Comparison of ENCODE assay signal across 8 cellular contexts in genomic region chr3:66393486-66394260, GRCh38.
DNase-seq lines count a peak whose midpoint lies in the region; ATAC-seq and TF ChIP-seq lines count a peak whose summit lies in the region.

No MANE protein-coding gene starts in this region.

- H3K27ac Mint-ChIP-seq in activated T-cell treated with anti-CD3 and anti-CD28 coated beads, Interleukin-2, amount 50 U/mL, for 72 hours, result peak overlapping the region; percentile 93

- no peak for TF ChIP-seq CTCF in WERI-Rb-1 (IDR thresholded peaks at IDR 0.05; ENCODE audit: low read depth, low read length)

- no peaks in the 10 kb centered on the region for H3K9me3 Mint-ChIP-seq in activated T-cell treated with anti-CD3 and anti-CD28 coated beads, Interleukin-2, amount 50 U/mL, for 72 hours

- peaks cover 13 to 20% of the 10 kb centered on the region in 2 donors for H3K36me3 Mint-ChIP-seq in activated T-cell treated with anti-CD3 and anti-CD28 coated beads, Interleukin-2, amount 50 U/mL, for 72 hours (ENCODE audit: insufficient read depth in 2 of 2)

- peaks cover 14% of the 10 kb centered on the region for H3K36me3 ChIP-seq in WERI-Rb-1

- H3K27ac ChIP-seq in substantia nigra (ENCODE audit: low read depth, low read length, poor library complexity, severe bottlenecking) (peak overlapping the region; percentile 14), WERI-Rb-1 (no peak overlapping the region)

- peak; percentile 15 for DNase-seq in NCI-H2107 treated with DMSO at 0.1 percent for 48 hours (lab: John Stamatoyannopoulos, UW; ENCODE audit: unreplicated experiment)
- DNase-seq in NCI-H2107 (lab: John Stamatoyannopoulos, UW), result no peak
- DNase-seq in activated T-cell treated with anti-CD3 and anti-CD28 coated beads, Interleukin-2, amount 50 U/mL, for 72 hours, result peak; percentile 36 to 39
- DNase-seq in left ventricle myocardium superior, result no peak
- peak in 1 of 49 donors; percentile 15 for DNase-seq in substantia nigra (lab: John Stamatoyannopoulos, UW)
- no peak for DNase-seq in WERI-Rb-1
- no peak for DNase-seq in RKO (ENCODE audit: low spot score)

- peak overlapping the region; percentile 62 to 67 for H3K4me3 Mint-ChIP-seq in activated T-cell treated with anti-CD3 and anti-CD28 coated beads, Interleukin-2, amount 50 U/mL, for 72 hours

- no peaks in the 10 kb centered on the region for H3K27me3 Mint-ChIP-seq in activated T-cell treated with anti-CD3 and anti-CD28 coated beads, Interleukin-2, amount 50 U/mL, for 72 hours (ENCODE audit: low read depth)

- peaks cover 34% of the 10 kb centered on the region for H3K4me1 Mint-ChIP-seq in activated T-cell treated with anti-CD3 and anti-CD28 coated beads, Interleukin-2, amount 50 U/mL, for 72 hours (ENCODE audit: low read depth)

- ATAC-seq in HG03442 (IDR thresholded peaks at IDR 0.05; ENCODE audit: unreplicated experiment) (peak; percentile 93), left ventricle myocardium superior (peak; percentile 7)
- peak; percentile 77 to 82 for ATAC-seq in activated T-cell treated with anti-CD3 and anti-CD28 coated beads, Interleukin-2, amount 50 U/mL, for 72 hours (replicated peaks in 1 of 2)

- intact Hi-C loops in left ventricle myocardium superior (cut with micrococcal nuclease), result no loop called here

- no peak overlapping the region for H3K4me3 ChIP-seq in WERI-Rb-1 (ENCODE audit: low read depth, low read length)

- H3K27me3 ChIP-seq in WERI-Rb-1 (ENCODE audit: insufficient read depth, low read depth, severe bottlenecking), result no peaks in the 10 kb centered on the region

- H3K9me3 ChIP-seq in WERI-Rb-1 (ENCODE audit: severe bottlenecking), result no peaks in the 10 kb centered on the region

Comparison
In these comparisons a context has a peak if more than half of its experiments do, and no peak if none do; other contexts are left out.
1. DNase-seq: peak in NCI-H2107 treated with DMSO at 0.1 percent for 48 hours (single experiment) and activated T-cell treated with anti-CD3 and anti-CD28 coated beads, Interleukin-2, amount 50 U/mL, for 72 hours (2 of 2); none in NCI-H2107 (single experiment), left ventricle myocardium superior (single experiment), WERI-Rb-1 (single experiment) and RKO (single experiment).
2. ATAC-seq: peak in every context shown above with its lines; median percentile 93 in HG03442; 80 in activated T-cell treated with anti-CD3 and anti-CD28 coated beads, Interleukin-2, amount 50 U/mL, for 72 hours; 7 in left ventricle myocardium superior.